In genomic region chr13:29849071-29849541, GRCh38 we compare ENCODE assay signal across 8 cellular contexts. TPM values are rescaled to one million over a fixed set of nuclear protein-coding genes. Genes with fewer than 3 reads are reported as not detected.
A peak's percentile ranks its signal among the peaks of the same experiment; 100 is the strongest.
DNase-seq lines count a peak whose midpoint lies in the region; ATAC-seq and TF ChIP-seq lines count a peak whose summit lies in the region.

No MANE protein-coding gene starts in this region.

- ATAC-seq in activated CD8-positive, alpha-beta T cell treated with anti-CD3 and anti-CD28 coated beads, Interleukin-2, amount 10 ng/mL, durations not matched to agents 7 days and 5 days, result no peak
- ATAC-seq in GM18909 (IDR thresholded peaks at IDR 0.05; ENCODE audit: poor library complexity, unreplicated experiment), result no peak

- no peaks in the 10 kb centered on the region for H3K36me3 ChIP-seq in neutrophil

- peak overlapping the region; percentile 96 for H3K27ac ChIP-seq in neutrophil

- peaks cover 37 to 48% of the 10 kb centered on the region in 2 experiments for H3K4me1 ChIP-seq in neutrophil (ENCODE audit: control insufficient read depth in 1 of 2, insufficient read depth in 1 of 2, low read depth in 1 of 2, low read length in 1 of 2)

- no peaks in the 10 kb centered on the region for H3K9me3 ChIP-seq in neutrophil

- peak overlapping the region; percentile 88 for H3K27ac Mint-ChIP-seq in activated CD8-positive, alpha-beta T cell treated with anti-CD3 and anti-CD28 coated beads, Interleukin-2, amount 10 ng/mL, durations not matched to agents 7 days and 5 days

- H3K4me3 Mint-ChIP-seq in activated CD8-positive, alpha-beta T cell treated with anti-CD3 and anti-CD28 coated beads, Interleukin-2, amount 10 ng/mL, durations not matched to agents 7 days and 5 days, result peak overlapping the region; percentile 86

- DNase-seq in NCI-H345 treated with DMSO at 0.1 percent for 48 hours (lab: John Stamatoyannopoulos, UW; ENCODE audit: unreplicated experiment), result peak; percentile 23
- DNase-seq in activated CD8-positive, alpha-beta T cell treated with anti-CD3 and anti-CD28 coated beads, Interleukin-2, amount 10 ng/mL, durations not matched to agents 7 days and 5 days, result peak; percentile 46
- DNase-seq in fibroblast of villous mesenchyme (ENCODE audit: low read depth), result peak; percentile 37
- no peak for DNase-seq in NCI-H1105 (lab: John Stamatoyannopoulos, UW)
- no peak for DNase-seq in COLO829 (ENCODE audit: low spot score)

- H3K36me3 Mint-ChIP-seq in activated CD8-positive, alpha-beta T cell treated with anti-CD3 and anti-CD28 coated beads, Interleukin-2, amount 10 ng/mL, durations not matched to agents 7 days and 5 days (ENCODE audit: low read depth), result peaks cover 4% of the 10 kb centered on the region

- no peaks in the 10 kb centered on the region for H3K27me3 Mint-ChIP-seq in activated CD8-positive, alpha-beta T cell treated with anti-CD3 and anti-CD28 coated beads, Interleukin-2, amount 10 ng/mL, durations not matched to agents 7 days and 5 days (ENCODE audit: low read depth)

- H3K4me1 Mint-ChIP-seq in activated CD8-positive, alpha-beta T cell treated with anti-CD3 and anti-CD28 coated beads, Interleukin-2, amount 10 ng/mL, durations not matched to agents 7 days and 5 days (ENCODE audit: low read depth), result peaks cover 33% of the 10 kb centered on the region

- TF ChIP-seq CTCF in GM12875 (IDR thresholded peaks at IDR 0.05; ENCODE audit: borderline replicate concordance, insufficient read depth, low read depth, low read length), result no peak
- no peak for TF ChIP-seq CTCF in fibroblast of villous mesenchyme (IDR thresholded peaks at IDR 0.05; ENCODE audit: insufficient read depth, low read depth, low read length)
- TF ChIP-seq CTCF in neutrophil (IDR thresholded peaks at IDR 0.05), result no peak

- H3K27me3 ChIP-seq in neutrophil, result no peaks in the 10 kb centered on the region

- CTCF ChIA-PET in activated CD8-positive, alpha-beta T cell treated with anti-CD3 and anti-CD28 coated beads, Interleukin-2, amount 10 ng/mL, durations not matched to agents 7 days and 5 days (lab: Charles Lee), result interaction anchor here (1.1 to 11.8 kb wide), 6 partner anchors 15 to 271 kb away, joined by 3 to 232 read pairs (median 24); no protein-coding TSS in a partner anchor

- peak overlapping the region; percentile 92 for H3K4me3 ChIP-seq in GM12875 (ENCODE audit: low read depth, low read length)
- H3K4me3 ChIP-seq in fibroblast of villous mesenchyme (ENCODE audit: low read depth, low read length), result peak overlapping the region; percentile 78
- H3K4me3 ChIP-seq in neutrophil (ENCODE audit: low read depth in 1 of 2, low read length in 1 of 2), result peak overlapping the region; percentile 74 to 93

- H3K9me3 Mint-ChIP-seq in activated CD8-positive, alpha-beta T cell treated with anti-CD3 and anti-CD28 coated beads, Interleukin-2, amount 10 ng/mL, durations not matched to agents 7 days and 5 days (ENCODE audit: insufficient read depth), result no peaks in the 10 kb centered on the region

- POLR2A ChIA-PET in activated CD8-positive, alpha-beta T cell treated with anti-CD3 and anti-CD28 coated beads, Interleukin-2, amount 10 ng/mL, durations not matched to agents 7 days and 5 days (lab: Charles Lee), result interaction anchor here (1.0 to 2.2 kb wide), 4 partner anchors 42 to 266 kb away, joined by 3 to 20 read pairs (median 8); no protein-coding TSS in a partner anchor

RNA-seq across cellular contexts. Expression of gene UBL3, which starts 1.3 kb away (rescaled TPM):
- total RNA-seq in activated CD8-positive, alpha-beta T cell treated with anti-CD3 and anti-CD28 coated beads, Interleukin-2, amount 10 ng/mL, durations not matched to agents 7 days and 5 days, result 1 to 10 TPM; 7.3 to 8.4 TPM
- total RNA-seq in fibroblast of villous mesenchyme, result 29.0 and 44.9 TPM in 2 replicates

Comparison
In these comparisons a context has a peak if more than half of its experiments do, and no peak if none do; other contexts are left out.
1. DNase-seq: peak in NCI-H345 treated with DMSO at 0.1 percent for 48 hours (single experiment), activated CD8-positive, alpha-beta T cell treated with anti-CD3 and anti-CD28 coated beads, Interleukin-2, amount 10 ng/mL, durations not matched to agents 7 days and 5 days (single experiment) and fibroblast of villous mesenchyme (single experiment); none in NCI-H1105 (single experiment) and COLO829 (single experiment).
2. Peak in every context shown above with its lines, with median percentiles within 50 percentile points of each other: H3K4me3 ChIP-seq.